Comparison of ENCODE assay signal across 14 cellular contexts in the genomic region with DNA sequence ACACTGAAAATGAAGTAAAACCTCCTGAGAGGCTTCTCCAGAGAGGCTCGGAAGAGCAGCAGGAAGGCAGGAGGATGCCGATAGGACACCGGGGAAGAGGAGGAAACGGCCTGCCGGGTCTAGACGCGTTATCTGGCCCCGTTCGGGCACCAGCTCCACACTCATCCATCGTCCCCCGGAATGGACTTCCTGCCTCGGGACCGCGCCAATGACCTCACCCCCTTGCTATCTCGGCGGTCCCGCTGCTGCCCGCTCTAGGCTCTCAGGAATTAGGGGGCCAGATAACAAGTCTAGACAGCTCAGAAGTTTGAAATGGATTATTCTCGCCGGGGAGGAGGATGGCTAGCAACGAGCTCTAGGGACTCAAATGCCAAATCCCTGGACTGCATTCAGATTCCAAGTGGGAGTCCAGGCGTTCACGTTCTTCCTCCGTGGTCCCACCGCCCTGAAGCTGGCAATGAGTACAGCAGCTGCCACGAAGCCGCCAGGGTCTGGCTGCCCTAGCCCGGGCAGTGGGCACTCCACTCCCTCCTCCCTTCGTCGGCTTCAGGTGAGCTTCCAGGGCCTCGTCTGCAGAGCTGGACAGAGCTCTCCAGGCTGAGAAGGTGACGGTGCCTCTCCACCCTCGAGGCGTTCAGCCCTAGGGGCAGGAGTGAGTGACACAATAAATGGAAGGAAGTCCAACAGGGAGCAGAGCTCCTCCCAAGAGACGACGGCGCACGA.
DNase-seq lines count a peak whose midpoint lies in the region; TF ChIP-seq lines count a peak whose summit lies in the region.
"Had no signal": no experiment of that assay in that cellular context is flagged by ENCODE, and none has a peak within 500 bp of the region (broad histone marks: within the 10 kb centered on the region; RNA-seq: fewer than 3 reads in every experiment).

No MANE protein-coding gene starts in this region.

- CTCF ChIA-PET in Caco-2 (lab: Charles Lee): no interaction called here

- no peak overlapping the region for H3K4me3 Mint-ChIP-seq in Caco-2 (ENCODE audit: unreplicated experiment)
- H3K4me3 Mint-ChIP-seq: activated CD8-positive, alpha-beta memory T cell treated with anti-CD3 and anti-CD28 coated beads, Interleukin-2, amount 10 ng/mL, durations not matched to agents 7 days and 5 days; brain; natural killer cell treated with Interleukin-12 subunit alpha and Interleukin-12 subunit beta and Interleukin-15 and Interleukin-18, amount 100 ng/mL, for 72 hours had no signal

- peaks cover 2% of the 10 kb centered on the region for H3K27me3 Mint-ChIP-seq in Caco-2 (ENCODE audit: insufficient read depth, unreplicated experiment)
- H3K27me3 Mint-ChIP-seq: brain had no signal

- TF ChIP-seq POLR2A in prostate gland (IDR thresholded peaks at IDR 0.05): no peak

- H3K36me3 ChIP-seq in brain microvascular endothelial cell (replicated peaks) (no peaks in the 10 kb centered on the region), Caco-2 (ENCODE audit: control insufficient read depth, insufficient read depth, low read length) (no peaks in the 10 kb centered on the region), prostate gland (no peaks in the 10 kb centered on the region)

- no peaks in the 10 kb centered on the region for H3K27me3 ChIP-seq in brain microvascular endothelial cell (replicated peaks)
- H3K27me3 ChIP-seq in Caco-2 (replicated peaks; ENCODE audit: control insufficient read depth, insufficient read depth, low read length): no peaks in the 10 kb centered on the region
- H3K27me3 ChIP-seq in prostate gland (replicated peaks; ENCODE audit: insufficient read depth): peaks cover 17% of the 10 kb centered on the region

- TF ChIP-seq CTCF in brain microvascular endothelial cell (IDR thresholded peaks at IDR 0.05; ENCODE audit: low read depth, low read length, missing control alignments): no peak
- TF ChIP-seq CTCF in Caco-2 (IDR thresholded peaks at IDR 0.05; ENCODE audit: insufficient read depth in 1 of 2, low read depth in 1 of 2, low read length in 1 of 2, severe bottlenecking in 1 of 2, unreplicated experiment in 1 of 2): no peak
- no peak for TF ChIP-seq CTCF in prostate gland (IDR thresholded peaks at IDR 0.05)

- intact Hi-C loops in Caco-2 (cut with micrococcal nuclease; ENCODE audit: unreplicated experiment): no loop called here
- intact Hi-C loops in prostate gland (cut with DNase I): no loop called here

- POLR2A ChIA-PET in Caco-2 (lab: Charles Lee): no interaction called here

- H3K4me3 ChIP-seq in brain microvascular endothelial cell (ENCODE audit: low read depth, low read length): no peak overlapping the region
- no peak overlapping the region for H3K4me3 ChIP-seq in skeletal muscle cell (ENCODE audit: low read depth, low read length)
- no peak overlapping the region for H3K4me3 ChIP-seq in Caco-2 (ENCODE audit: low read depth, low read length)
- no peak overlapping the region for H3K4me3 ChIP-seq in prostate gland

- H3K9me3 Mint-ChIP-seq in Caco-2 (ENCODE audit: unreplicated experiment): no peaks in the 10 kb centered on the region
- H3K9me3 Mint-ChIP-seq: natural killer cell treated with Interleukin-12 subunit alpha and Interleukin-12 subunit beta and Interleukin-15 and Interleukin-18, amount 100 ng/mL, for 72 hours had no signal

- in situ Hi-C loops in brain microvascular endothelial cell (cut with HindIII; ENCODE audit: low pct_ligation_motif_present, low sequenced_read_pairs): no loop called here

- H3K36me3 Mint-ChIP-seq in Caco-2 (ENCODE audit: insufficient read depth, unreplicated experiment): no peaks in the 10 kb centered on the region
- H3K36me3 Mint-ChIP-seq: brain; natural killer cell treated with Interleukin-12 subunit alpha and Interleukin-12 subunit beta and Interleukin-15 and Interleukin-18, amount 100 ng/mL, for 72 hours had no signal

- 19% methylated on average over 36 of the region's 38 CpGs for WGBS in prostate gland

- H3K4me1 Mint-ChIP-seq in Caco-2 (ENCODE audit: low read depth, unreplicated experiment): no peaks in the 10 kb centered on the region
- H3K4me1 Mint-ChIP-seq: activated CD8-positive, alpha-beta memory T cell treated with anti-CD3 and anti-CD28 coated beads, Interleukin-2, amount 10 ng/mL, durations not matched to agents 7 days and 5 days had no signal

- H3K9me3 ChIP-seq in Caco-2 (no peaks in the 10 kb centered on the region), prostate gland (no peaks in the 10 kb centered on the region)

- H3K4me1 ChIP-seq in Caco-2 (no peaks in the 10 kb centered on the region), prostate gland (replicated peaks) (no peaks in the 10 kb centered on the region)

- DNase-seq in M059J (ENCODE audit: low read depth): peak; percentile 76
- peak; percentile 96 for DNase-seq in brain microvascular endothelial cell
- DNase-seq in iPS-NIHi7 (ENCODE audit: extremely low spot score): peak; percentile 54
- DNase-seq in skeletal muscle cell (ENCODE audit: low read depth): peak; percentile 58
- DNase-seq in activated CD8-positive, alpha-beta memory T cell treated with anti-CD3 and anti-CD28 coated beads, Interleukin-2, amount 50 U/mL, for 4 hours: no peak
- DNase-seq in Caco-2: no peak
- DNase-seq in prostate gland (ENCODE audit: low spot score): no peak
- DNase-seq in activated CD4-positive, alpha-beta T cell treated with anti-CD3 and anti-CD28 coated beads for 4 hours: no peak
- DNase-seq: activated CD8-positive, alpha-beta memory T cell treated with anti-CD3 and anti-CD28 coated beads, Interleukin-2, amount 10 ng/mL, durations not matched to agents 7 days and 5 days; KBM-7; NCI-H446 treated with DMSO at 0.1 percent for 48 hours; SW 1271 had no signal

- H3K27ac Mint-ChIP-seq in Caco-2 (ENCODE audit: unreplicated experiment): no peak overlapping the region
- H3K27ac Mint-ChIP-seq: activated CD8-positive, alpha-beta memory T cell treated with anti-CD3 and anti-CD28 coated beads, Interleukin-2, amount 10 ng/mL, durations not matched to agents 7 days and 5 days; natural killer cell treated with Interleukin-12 subunit alpha and Interleukin-12 subunit beta and Interleukin-15 and Interleukin-18, amount 100 ng/mL, for 72 hours had no signal

- H3K27ac ChIP-seq in brain microvascular endothelial cell (peak overlapping the region; percentile 90), prostate gland (no peak overlapping the region)

- BruUV-seq in Caco-2 (replicated peaks; lab: Mats Ljungman, UMichigan): no TSS peak

Comparison
In these comparisons a context has a peak if more than half of its experiments do, and no peak if none do; other contexts are left out.
1. DNase-seq: peak in M059J (single experiment), brain microvascular endothelial cell (single experiment), iPS-NIHi7 (single experiment) and skeletal muscle cell (single experiment); none in activated CD8-positive, alpha-beta memory T cell treated with anti-CD3 and anti-CD28 coated beads, Interleukin-2, amount 50 U/mL, for 4 hours (single experiment), Caco-2 (0 of 2), prostate gland (single experiment) and activated CD4-positive, alpha-beta T cell treated with anti-CD3 and anti-CD28 coated beads for 4 hours (0 of 2).